Comparison of ENCODE assay signal across 20 cellular contexts in the genomic region with DNA sequence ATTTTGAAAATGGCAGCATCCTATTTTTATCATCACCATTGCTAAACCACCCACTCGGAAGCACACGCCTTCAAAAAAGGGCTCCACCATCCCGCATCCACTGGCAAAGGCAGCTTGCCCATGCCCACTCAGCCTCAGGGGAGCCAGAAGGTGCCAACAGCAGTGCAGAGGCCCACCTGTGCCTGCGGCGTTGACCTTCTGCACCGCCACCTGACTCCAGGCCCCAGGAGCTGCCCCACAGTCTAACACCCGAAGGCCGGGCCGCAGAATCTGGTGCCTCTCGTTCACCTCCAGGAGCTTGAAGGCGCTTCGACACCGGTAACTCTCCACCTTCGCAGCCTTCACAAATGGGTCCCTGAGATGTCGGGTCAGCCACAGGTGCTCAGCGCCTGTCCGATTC. TPM values are rescaled to one million over a fixed set of nuclear protein-coding genes. Genes with fewer than 3 reads are reported as not detected.
DNase-seq lines count a peak whose midpoint lies in the region; ATAC-seq, FAIRE-seq and TF ChIP-seq lines count a peak whose summit lies in the region.
"Had no signal": no experiment of that assay in that cellular context is flagged by ENCODE, and none has a peak within 500 bp of the region (broad histone marks: within the 10 kb centered on the region; RNA-seq: fewer than 3 reads in every experiment).

No MANE protein-coding gene starts in this region.

- POLR2A ChIA-PET in HepG2 (lab: Yijun Ruan, JAX): no interaction called here
- POLR2A ChIA-PET in T-cell (lab: Charles Lee): no interaction called here

- DNase-seq in HepG2 (ENCODE audit: low spot score) (no peak), right lobe of liver (no peak), T-cell (no peak), endodermal cell (no peak), erythroblast (lab: John Stamatoyannopoulos, UW) (no peak), 8988T (no peak), SKM-1 treated with dmso at 0.1 percent for 144 hours (lab: John Stamatoyannopoulos, UW; ENCODE audit: unreplicated experiment) (no peak)
- DNase-seq: DMS79 treated with DMSO at 0.1 percent for 48 hours, GOT3, KBM-7, NCI-H1417, NCI-H187, NCI-H2227 treated with DMSO at 0.1 percent for 48 hours, NCI-H510A treated with DMSO at 0.1 percent for 48 hours, NCI-H82 had no signal

- H3K9me3 Mint-ChIP-seq in T-cell: no peaks in the 10 kb centered on the region
- H3K9me3 Mint-ChIP-seq in endodermal cell: no peaks in the 10 kb centered on the region
- peaks cover 2% of the 10 kb centered on the region for H3K9me3 Mint-ChIP-seq in stimulated activated memory B cell treated with anti-CD40 and anti-IgM and Interleukin-4, amounts not matched to agents 10 μg/mL and 1 μg/mL and 100 μg/mL, for 72 hours

- peaks cover 22% of the 10 kb centered on the region for H3K79me2 ChIP-seq in HepG2 (ENCODE audit: insufficient read depth, low read length)

- H3K9ac ChIP-seq in HepG2 (ENCODE audit: insufficient read depth, low read depth, low read length): no peak overlapping the region
- H3K9ac ChIP-seq in endodermal cell (ENCODE audit: extremely low read depth, low read length, poor library complexity, severe bottlenecking): no peak overlapping the region

- TF ChIP-seq EP300 in HepG2 (IDR thresholded peaks at IDR 0.05; ENCODE audit: low read depth in 2 of 2, low read length in 2 of 2): no peak
- TF ChIP-seq EP300 in HepG2 (CRISPR knock-in tag; IDR thresholded peaks at IDR 0.05; ENCODE audit: borderline replicate concordance): no peak

- intact Hi-C loops in HepG2 (cut with micrococcal nuclease; ENCODE audit: unreplicated experiment): no loop called here
- intact Hi-C loops in right lobe of liver (cut with DNase I): no loop called here

- peaks cover 18 to 32% (median 23%) of the 10 kb centered on the region in 3 donors for H3K4me1 Mint-ChIP-seq in T-cell
- H3K4me1 Mint-ChIP-seq in endodermal cell: peaks cover 8% of the 10 kb centered on the region
- peaks cover 59% of the 10 kb centered on the region for H3K4me1 Mint-ChIP-seq in stimulated activated memory B cell treated with anti-CD40 and anti-IgM and Interleukin-4, amounts not matched to agents 10 μg/mL and 1 μg/mL and 100 μg/mL, for 72 hours

- no peak for TF ChIP-seq RAD21 in HepG2 (CRISPR knock-in tag; IDR thresholded peaks at IDR 0.05)

- no peak overlapping the region for H3K4me2 ChIP-seq in HepG2 (ENCODE audit: low read depth, low read length)

- H3K4me3 ChIP-seq in HepG2 (replicated peaks in 1 of 3; ENCODE audit: insufficient read depth in 1 of 3, low read depth in 2 of 3, low read length in 3 of 3) (no peak overlapping the region), right lobe of liver (no peak overlapping the region), endodermal cell (ENCODE audit: low read length) (no peak overlapping the region)
- H3K4me3 ChIP-seq: BLaER1 treated with 17β-estradiol and CSF1 and Interleukin-3, amounts not matched to agents 10 nM and 100 nM had no signal

- no peaks in the 10 kb centered on the region for H4K20me1 ChIP-seq in HepG2 (ENCODE audit: insufficient read depth, low read length)

- CTCF ChIA-PET in HepG2 (lab: Yijun Ruan, JAX; ENCODE audit: low intra/inter-chr PET ratio, low total read pairs) (no interaction called here), T-cell (lab: Charles Lee) (no interaction called here)

- no peak for ATAC-seq in HepG2
- no peak for ATAC-seq in right lobe of liver
- ATAC-seq in T-cell (replicated peaks in 1 of 4): no peak
- ATAC-seq in stimulated activated memory B cell treated with anti-CD40 and anti-IgM and Interleukin-4, amounts not matched to agents 10 μg/mL and 1 μg/mL and 100 μg/mL, for 72 hours: no peak
- ATAC-seq: HCT116 had no signal

- H3K36me3 Mint-ChIP-seq in T-cell (peaks cover 18% of the 10 kb centered on the region), endodermal cell (ENCODE audit: low read depth) (peaks cover 54% of the 10 kb centered on the region)
- peaks cover 41% of the 10 kb centered on the region for H3K36me3 Mint-ChIP-seq in stimulated activated memory B cell treated with anti-CD40 and anti-IgM and Interleukin-4, amounts not matched to agents 10 μg/mL and 1 μg/mL and 100 μg/mL, for 72 hours

- no peaks in the 10 kb centered on the region; a peak in 1 of 5 replicates for H3K27me3 ChIP-seq in HepG2 (ENCODE audit: control insufficient read depth in 1 of 2, insufficient read depth in 2 of 2, low read length in 2 of 2)
- H3K27me3 ChIP-seq in right lobe of liver: no peaks in the 10 kb centered on the region
- H3K27me3 ChIP-seq in endodermal cell (ENCODE audit: control insufficient read depth, insufficient read depth, low read length, poor library complexity, severe bottlenecking): no peaks in the 10 kb centered on the region
- H3K27me3 ChIP-seq: BLaER1 treated with 17β-estradiol and CSF1 and Interleukin-3, amounts not matched to agents 10 nM and 100 nM had no signal

- 100% methylated on average over 17 of the region's 17 CpGs for WGBS in HepG2 (ENCODE audit: low lambda C conversion rate)
- 89% methylated on average over 9 of the region's 17 CpGs for WGBS in right lobe of liver (ENCODE audit: insufficient coverage, low coverage, low lambda C conversion rate, missing lambda C conversion rate)
- WGBS in endodermal cell (ENCODE audit: insufficient coverage in 1 of 2, insufficient read length in 1 of 2), 2 experiments: 94 to 96% methylated on average over 15 to 17 of the region's 17 CpGs

- no peak for FAIRE-seq in HepG2 (lab: Jason Lieb, UNC)
- FAIRE-seq: G401.6, GM19239 had no signal

- H3K36me3 ChIP-seq in HepG2 (replicated peaks in 1 of 2; ENCODE audit: control insufficient read depth in 1 of 2, insufficient read depth in 2 of 2, low read length in 2 of 2): peaks cover 6 to 33% of the 10 kb centered on the region in 2 experiments
- H3K36me3 ChIP-seq in right lobe of liver: peaks cover 0 to 35% (median 6%) of the 10 kb centered on the region in 4 donors
- H3K36me3 ChIP-seq in endodermal cell (ENCODE audit: control insufficient read depth, insufficient read depth, low read length): peaks cover 58% of the 10 kb centered on the region

- H3K27me3 Mint-ChIP-seq in T-cell (no peaks in the 10 kb centered on the region), endodermal cell (ENCODE audit: insufficient read depth) (no peaks in the 10 kb centered on the region)
- no peaks in the 10 kb centered on the region for H3K27me3 Mint-ChIP-seq in stimulated activated memory B cell treated with anti-CD40 and anti-IgM and Interleukin-4, amounts not matched to agents 10 μg/mL and 1 μg/mL and 100 μg/mL, for 72 hours

- H3K27ac ChIP-seq in HepG2 (ENCODE audit: extremely low read length, insufficient read depth, low read length): no peak overlapping the region
- no peak overlapping the region for H3K27ac ChIP-seq in right lobe of liver
- H3K27ac ChIP-seq in endodermal cell (ENCODE audit: low read depth, low read length): no peak overlapping the region

- H3K4me3 Mint-ChIP-seq in T-cell: peak overlapping the region; percentile 18 to 42 (median 22)
- H3K4me3 Mint-ChIP-seq in endodermal cell: peak overlapping the region; percentile 8
- no peak overlapping the region for H3K4me3 Mint-ChIP-seq in stimulated activated memory B cell treated with anti-CD40 and anti-IgM and Interleukin-4, amounts not matched to agents 10 μg/mL and 1 μg/mL and 100 μg/mL, for 72 hours

- H3K4me1 ChIP-seq in HepG2 (ENCODE audit: insufficient read depth, low read length) (peaks cover 36% of the 10 kb centered on the region), right lobe of liver (peaks cover 0 to 17% (median 0%) of the 10 kb centered on the region in 4 donors), endodermal cell (ENCODE audit: control insufficient read depth, insufficient read depth, low read length) (no peaks in the 10 kb centered on the region)

- TF ChIP-seq POLR2A in HepG2 (IDR thresholded peaks at IDR 0.05; ENCODE audit: insufficient read depth in 1 of 2, low read depth in 2 of 2, low read length in 2 of 2) (no peak), right lobe of liver (IDR thresholded peaks at IDR 0.05) (no peak), erythroblast (IDR thresholded peaks at IDR 0.05; ENCODE audit: low read length) (no peak)

- H3K9me3 ChIP-seq in HepG2 (ENCODE audit: low read length) (no peaks in the 10 kb centered on the region), right lobe of liver (no peaks in the 10 kb centered on the region), endodermal cell (ENCODE audit: control insufficient read depth, low read length) (no peaks in the 10 kb centered on the region)
- H3K9me3 ChIP-seq: BLaER1 treated with 17β-estradiol and CSF1 and Interleukin-3, amounts not matched to agents 10 nM and 100 nM had no signal

- no TSS peak for BruUV-seq in HepG2 (replicated peaks; lab: Mats Ljungman, UMichigan)

- no peak for TF ChIP-seq CTCF in HepG2 (CRISPR knock-in tag; IDR thresholded peaks at IDR 0.05)
- no peak for TF ChIP-seq CTCF in right lobe of liver (IDR thresholded peaks at IDR 0.05)
- no peak for TF ChIP-seq CTCF in endodermal cell (conservative IDR thresholded peaks at IDR 0.05)

- no peak overlapping the region for H2AFZ ChIP-seq in HepG2 (ENCODE audit: low read length)

- in situ Hi-C loops in HepG2 (cut with HindIII; ENCODE audit: extremely low pct_ligation_motif_present, low pct_unique_long_range_greater_than_20kb): no loop called here

- H3K27ac Mint-ChIP-seq in T-cell (no peak overlapping the region), endodermal cell (no peak overlapping the region)
- H3K27ac Mint-ChIP-seq in stimulated activated memory B cell treated with anti-CD40 and anti-IgM and Interleukin-4, amounts not matched to agents 10 μg/mL and 1 μg/mL and 100 μg/mL, for 72 hours: peak overlapping the region; percentile 46

RNA-seq across cellular contexts. Expression of gene MRM2, which starts 2.8 kb away (rescaled TPM):
- total RNA-seq in HepG2 (2016; rRNA removed; fragmentation: Illumina TruSeq; extraction: Trizol) (34.2 and 42.6 TPM in 2 replicates), right lobe of liver (10 to 100 TPM in 4 of 6 experiments, 1 to 10 TPM in 2; 9.5 to 14.6 (median 11.5) TPM), T-cell (10 to 100 TPM in 3 of 5 donors, 1 to 10 TPM in 2; 6.5 to 20.0 (median 17.9) TPM), endodermal cell (10 to 100 TPM; 38.9 TPM)
- 13.1 and 15.3 TPM in 2 replicates for total RNA-seq in HepG2 (2016; cell fraction: cytosol; rRNA removed; fragmentation: Illumina TruSeq; extraction: Trizol; ENCODE audit: low read depth)
- total RNA-seq in HepG2 (2016; cell fraction: insoluble cytoplasmic fraction; rRNA removed; fragmentation: Illumina TruSeq; extraction: Trizol): 32.0 and 45.6 TPM in 2 replicates
- 31.1 and 33.3 TPM in 2 replicates for total RNA-seq in HepG2 (2016; cell fraction: membrane; rRNA removed; fragmentation: Illumina TruSeq; extraction: Trizol)
- total RNA-seq in HepG2 (2016; cell fraction: nucleus; rRNA removed; fragmentation: Illumina TruSeq; extraction: Trizol): 15.3 and 15.4 TPM in 2 replicates
- 13.2 and 15.8 TPM in 2 replicates for polyA plus RNA-seq in HepG2 (2011; rRNA removed)
- 11.1 and 11.7 TPM in 2 replicates for polyA plus RNA-seq in HepG2 (2011; cell fraction: cytosol; rRNA removed)
- polyA plus RNA-seq in HepG2 (2011; cell fraction: nucleus; rRNA removed): 5.3 and 6.1 TPM in 2 replicates
- 13.3 and 14.1 TPM in 2 replicates for polyA plus RNA-seq in HepG2 (2012)
- 12.8 and 16.1 TPM in 2 replicates for polyA plus RNA-seq in HepG2 (2016; cell fraction: cytosol; fragmentation: Illumina TruSeq; extraction: Trizol; ENCODE audit: low read depth)
- 46.0 and 53.3 TPM in 2 replicates for polyA plus RNA-seq in HepG2 (2016; cell fraction: insoluble cytoplasmic fraction; fragmentation: Illumina TruSeq; extraction: Trizol; ENCODE audit: low read depth)
- 22.1 and 24.5 TPM in 2 replicates for polyA plus RNA-seq in HepG2 (2016; cell fraction: membrane; fragmentation: Illumina TruSeq; extraction: Trizol; ENCODE audit: low read depth)
- 29.4 and 33.1 TPM in 2 replicates for polyA plus RNA-seq in HepG2 (2016; cell fraction: nucleus; fragmentation: Illumina TruSeq; extraction: Trizol; ENCODE audit: insufficient read depth, low read depth)
- polyA minus RNA-seq in HepG2 (2011; rRNA and poly(A)+ RNA removed; ENCODE audit: low replicate concordance): 13.9 and 40.9 TPM in 2 replicates
- polyA minus RNA-seq in HepG2 (2011; cell fraction: cytosol; rRNA and poly(A)+ RNA removed): 2.8 and 5.7 TPM in 2 replicates
- polyA minus RNA-seq in HepG2 (2011; cell fraction: nucleus; rRNA and poly(A)+ RNA removed): 4.8 and 7.1 TPM in 2 replicates
- 33.3 TPM for polyA plus RNA-seq in endodermal cell (2013, experiment 1 of 2)
- polyA plus RNA-seq in endodermal cell (2013, experiment 2 of 2): 31.5 TPM

RNA-seq across cellular contexts. Expression of gene NUDT1, which starts 2.8 kb away (rescaled TPM):
- total RNA-seq in HepG2 (2016; rRNA removed; fragmentation: Illumina TruSeq; extraction: Trizol) (26.8 and 32.7 TPM in 2 replicates), right lobe of liver (1 to 10 TPM; 1.6 to 4.1 (median 2.3) TPM), T-cell (10 to 100 TPM; 12.0 to 29.7 (median 21.4) TPM), endodermal cell (10 to 100 TPM; 56.0 to 84.7 TPM)
- total RNA-seq in HepG2 (2016; cell fraction: cytosol; rRNA removed; fragmentation: Illumina TruSeq; extraction: Trizol; ENCODE audit: low read depth): 11.4 TPM in 2 replicates
- total RNA-seq in HepG2 (2016; cell fraction: insoluble cytoplasmic fraction; rRNA removed; fragmentation: Illumina TruSeq; extraction: Trizol): 26.2 and 40.5 TPM in 2 replicates
- 14.4 and 18.7 TPM in 2 replicates for total RNA-seq in HepG2 (2016; cell fraction: membrane; rRNA removed; fragmentation: Illumina TruSeq; extraction: Trizol)
- total RNA-seq in HepG2 (2016; cell fraction: nucleus; rRNA removed; fragmentation: Illumina TruSeq; extraction: Trizol): 9.7 and 11.3 TPM in 2 replicates
- 6.4 and 9.1 TPM in 2 replicates for polyA plus RNA-seq in HepG2 (2011; rRNA removed)
- 8.6 and 15.0 TPM in 2 replicates for polyA plus RNA-seq in HepG2 (2011; cell fraction: cytosol; rRNA removed)
- 7.0 and 14.0 TPM in 2 replicates for polyA plus RNA-seq in HepG2 (2011; cell fraction: nucleus; rRNA removed)
- polyA plus RNA-seq in HepG2 (2012): 9.3 and 12.3 TPM in 2 replicates
- polyA plus RNA-seq in HepG2 (2016; cell fraction: cytosol; fragmentation: Illumina TruSeq; extraction: Trizol; ENCODE audit: low read depth): 11.6 and 16.1 TPM in 2 replicates
- polyA plus RNA-seq in HepG2 (2016; cell fraction: insoluble cytoplasmic fraction; fragmentation: Illumina TruSeq; extraction: Trizol; ENCODE audit: low read depth): 33.4 and 44.1 TPM in 2 replicates
- 15.0 and 16.2 TPM in 2 replicates for polyA plus RNA-seq in HepG2 (2016; cell fraction: membrane; fragmentation: Illumina TruSeq; extraction: Trizol; ENCODE audit: low read depth)
- 21.7 and 21.8 TPM in 2 replicates for polyA plus RNA-seq in HepG2 (2016; cell fraction: nucleus; fragmentation: Illumina TruSeq; extraction: Trizol; ENCODE audit: insufficient read depth, low read depth)
- 10.9 and 35.3 TPM in 2 replicates for polyA minus RNA-seq in HepG2 (2011; rRNA and poly(A)+ RNA removed; ENCODE audit: low replicate concordance)
- polyA minus RNA-seq in HepG2 (2011; cell fraction: cytosol; rRNA and poly(A)+ RNA removed): 3.8 and 4.1 TPM in 2 replicates
- polyA minus RNA-seq in HepG2 (2011; cell fraction: nucleus; rRNA and poly(A)+ RNA removed): 1.2 and 1.3 TPM in 2 replicates
- 64.0 TPM for polyA plus RNA-seq in endodermal cell (2013, experiment 1 of 2)
- 61.0 TPM for polyA plus RNA-seq in endodermal cell (2013, experiment 2 of 2)

RNA-seq across cellular contexts. Expression of gene MAD1L1, which starts 6.5 kb away (rescaled TPM):
- total RNA-seq in HepG2 (2016; rRNA removed; fragmentation: Illumina TruSeq; extraction: Trizol) (53.3 and 64.7 TPM in 2 replicates), right lobe of liver (10 to 100 TPM; 15.1 to 37.4 (median 20.5) TPM), T-cell (100 to 1,000 TPM; 106 to 178 (median 122) TPM), endodermal cell (10 to 100 TPM; 59.1 to 61.4 TPM)
- 47.7 and 50.1 TPM in 2 replicates for total RNA-seq in HepG2 (2016; cell fraction: cytosol; rRNA removed; fragmentation: Illumina TruSeq; extraction: Trizol; ENCODE audit: low read depth)
- 48.4 and 60.1 TPM in 2 replicates for total RNA-seq in HepG2 (2016; cell fraction: insoluble cytoplasmic fraction; rRNA removed; fragmentation: Illumina TruSeq; extraction: Trizol)
- total RNA-seq in HepG2 (2016; cell fraction: membrane; rRNA removed; fragmentation: Illumina TruSeq; extraction: Trizol): 27.3 and 29.1 TPM in 2 replicates
- total RNA-seq in HepG2 (2016; cell fraction: nucleus; rRNA removed; fragmentation: Illumina TruSeq; extraction: Trizol): 29.9 and 32.7 TPM in 2 replicates
- polyA plus RNA-seq in HepG2 (2011; rRNA removed): 17.4 and 21.4 TPM in 2 replicates
- polyA plus RNA-seq in HepG2 (2011; cell fraction: cytosol; rRNA removed): 10.9 and 20.1 TPM in 2 replicates
- polyA plus RNA-seq in HepG2 (2011; cell fraction: nucleus; rRNA removed): 35.5 and 46.7 TPM in 2 replicates
- polyA plus RNA-seq in HepG2 (2012): 10.5 and 17.0 TPM in 2 replicates
- polyA plus RNA-seq in HepG2 (2016; cell fraction: cytosol; fragmentation: Illumina TruSeq; extraction: Trizol; ENCODE audit: low read depth): 8.6 and 11.6 TPM in 2 replicates
- polyA plus RNA-seq in HepG2 (2016; cell fraction: insoluble cytoplasmic fraction; fragmentation: Illumina TruSeq; extraction: Trizol; ENCODE audit: low read depth): 22.4 and 37.7 TPM in 2 replicates
- polyA plus RNA-seq in HepG2 (2016; cell fraction: membrane; fragmentation: Illumina TruSeq; extraction: Trizol; ENCODE audit: low read depth): 10.8 and 11.3 TPM in 2 replicates
- polyA plus RNA-seq in HepG2 (2016; cell fraction: nucleus; fragmentation: Illumina TruSeq; extraction: Trizol; ENCODE audit: insufficient read depth, low read depth): 31.9 and 32.8 TPM in 2 replicates
- 26.5 and 51.4 TPM in 2 replicates for polyA minus RNA-seq in HepG2 (2011; rRNA and poly(A)+ RNA removed; ENCODE audit: low replicate concordance)
- 24.4 and 27.0 TPM in 2 replicates for polyA minus RNA-seq in HepG2 (2011; cell fraction: cytosol; rRNA and poly(A)+ RNA removed)
- 22.9 and 27.4 TPM in 2 replicates for polyA minus RNA-seq in HepG2 (2011; cell fraction: nucleus; rRNA and poly(A)+ RNA removed)
- polyA plus RNA-seq in endodermal cell (2013, experiment 1 of 2): 33.1 TPM
- 29.4 TPM for polyA plus RNA-seq in endodermal cell (2013, experiment 2 of 2)
